Comparison of ENCODE assay signal across 2 cellular contexts in the genomic region with DNA sequence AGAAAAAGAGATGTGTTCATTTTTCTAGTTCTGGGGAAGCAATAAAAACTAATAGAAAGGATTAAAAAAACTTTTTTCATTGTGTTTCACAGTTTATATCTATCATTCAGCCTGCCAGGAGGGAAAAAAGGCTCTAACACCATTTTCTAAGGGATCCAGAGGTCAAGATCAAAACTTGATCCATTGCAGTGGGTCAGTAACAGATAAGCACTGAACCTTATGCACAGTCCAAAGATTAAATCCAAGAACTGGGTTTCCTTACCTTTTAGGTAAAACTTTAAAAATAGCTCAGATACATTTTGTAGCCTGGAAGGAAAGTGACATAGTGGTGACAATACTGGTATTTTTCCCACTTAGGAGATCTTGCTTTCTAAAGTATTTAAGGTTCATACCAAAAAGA.
TF ChIP-seq lines count a peak whose summit lies in the region.

No MANE protein-coding gene starts in this region.

TF ChIP-seq in liver, 16 proteins besides CTCF, POLR2A, EP300 and RAD21:
- peak; percentile 25 to 55 for TF ChIP-seq RXRA (IDR thresholded peaks at IDR 0.05)
- peak; percentile 69 for TF ChIP-seq HNF4G (IDR thresholded peaks at IDR 0.05)
- TF ChIP-seq, protein P1, sequence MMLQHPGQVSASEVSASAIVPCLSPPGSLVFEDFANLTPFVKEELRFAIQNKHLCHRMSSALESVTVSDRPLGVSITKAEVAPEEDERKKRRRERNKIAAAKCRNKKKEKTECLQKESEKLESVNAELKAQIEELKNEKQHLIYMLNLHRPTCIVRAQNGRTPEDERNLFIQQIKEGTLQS (IDR thresholded peaks at IDR 0.05): no peak
- TF ChIP-seq FOXA2 (IDR thresholded peaks at IDR 0.05): no peak
- TF ChIP-seq SP1 (IDR thresholded peaks at IDR 0.05): no peak
- TF ChIP-seq, protein P2, sequence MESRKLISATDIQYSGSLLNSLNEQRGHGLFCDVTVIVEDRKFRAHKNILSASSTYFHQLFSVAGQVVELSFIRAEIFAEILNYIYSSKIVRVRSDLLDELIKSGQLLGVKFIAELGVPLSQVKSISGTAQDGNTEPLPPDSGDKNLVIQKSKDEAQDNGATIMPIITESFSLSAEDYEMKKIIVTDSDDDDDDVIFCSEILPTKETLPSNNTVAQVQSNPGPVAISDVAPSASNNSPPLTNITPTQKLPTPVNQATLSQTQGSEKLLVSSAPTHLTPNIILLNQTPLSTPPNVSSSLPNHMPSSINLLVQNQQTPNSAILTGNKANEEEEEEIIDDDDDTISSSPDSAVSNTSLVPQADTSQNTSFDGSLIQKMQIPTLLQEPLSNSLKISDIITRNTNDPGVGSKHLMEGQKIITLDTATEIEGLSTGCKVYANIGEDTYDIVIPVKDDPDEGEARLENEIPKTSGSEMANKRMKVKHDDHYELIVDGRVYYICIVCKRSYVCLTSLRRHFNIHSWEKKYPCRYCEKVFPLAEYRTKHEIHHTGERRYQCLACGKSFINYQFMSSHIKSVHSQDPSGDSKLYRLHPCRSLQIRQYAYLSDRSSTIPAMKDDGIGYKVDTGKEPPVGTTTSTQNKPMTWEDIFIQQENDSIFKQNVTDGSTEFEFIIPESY (IDR thresholded peaks at IDR 0.05): no peak
- no peak for TF ChIP-seq GABPA (IDR thresholded peaks at IDR 0.05 in 1 of 2, conservative IDR thresholded peaks at IDR 0.05 in 1 of 2)
- TF ChIP-seq, protein P3, sequence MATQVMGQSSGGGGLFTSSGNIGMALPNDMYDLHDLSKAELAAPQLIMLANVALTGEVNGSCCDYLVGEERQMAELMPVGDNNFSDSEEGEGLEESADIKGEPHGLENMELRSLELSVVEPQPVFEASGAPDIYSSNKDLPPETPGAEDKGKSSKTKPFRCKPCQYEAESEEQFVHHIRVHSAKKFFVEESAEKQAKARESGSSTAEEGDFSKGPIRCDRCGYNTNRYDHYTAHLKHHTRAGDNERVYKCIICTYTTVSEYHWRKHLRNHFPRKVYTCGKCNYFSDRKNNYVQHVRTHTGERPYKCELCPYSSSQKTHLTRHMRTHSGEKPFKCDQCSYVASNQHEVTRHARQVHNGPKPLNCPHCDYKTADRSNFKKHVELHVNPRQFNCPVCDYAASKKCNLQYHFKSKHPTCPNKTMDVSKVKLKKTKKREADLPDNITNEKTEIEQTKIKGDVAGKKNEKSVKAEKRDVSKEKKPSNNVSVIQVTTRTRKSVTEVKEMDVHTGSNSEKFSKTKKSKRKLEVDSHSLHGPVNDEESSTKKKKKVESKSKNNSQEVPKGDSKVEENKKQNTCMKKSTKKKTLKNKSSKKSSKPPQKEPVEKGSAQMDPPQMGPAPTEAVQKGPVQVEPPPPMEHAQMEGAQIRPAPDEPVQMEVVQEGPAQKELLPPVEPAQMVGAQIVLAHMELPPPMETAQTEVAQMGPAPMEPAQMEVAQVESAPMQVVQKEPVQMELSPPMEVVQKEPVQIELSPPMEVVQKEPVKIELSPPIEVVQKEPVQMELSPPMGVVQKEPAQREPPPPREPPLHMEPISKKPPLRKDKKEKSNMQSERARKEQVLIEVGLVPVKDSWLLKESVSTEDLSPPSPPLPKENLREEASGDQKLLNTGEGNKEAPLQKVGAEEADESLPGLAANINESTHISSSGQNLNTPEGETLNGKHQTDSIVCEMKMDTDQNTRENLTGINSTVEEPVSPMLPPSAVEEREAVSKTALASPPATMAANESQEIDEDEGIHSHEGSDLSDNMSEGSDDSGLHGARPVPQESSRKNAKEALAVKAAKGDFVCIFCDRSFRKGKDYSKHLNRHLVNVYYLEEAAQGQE (IDR thresholded peaks at IDR 0.05): no peak
- peak; percentile 51 for TF ChIP-seq NR2F2 (IDR thresholded peaks at IDR 0.05)
- TF ChIP-seq HNF4A (conservative IDR thresholded peaks at IDR 0.05): peak; percentile 80 to 90

TF ChIP-seq in HepG2, 621 proteins besides CTCF, POLR2A, EP300 and RAD21:
- TF ChIP-seq ZNF607 (CRISPR knock-in tag; IDR thresholded peaks at IDR 0.05; ENCODE audit: borderline replicate concordance) (no peak), SUZ12 (IDR thresholded peaks at IDR 0.05; ENCODE audit: low read depth, low read length) (no peak)
